Comparison of ENCODE assay signal across 8 cellular contexts in genomic region chr2:111494981-111495315, GRCh38.
DNase-seq lines count a peak whose midpoint lies in the region; ATAC-seq, FAIRE-seq and TF ChIP-seq lines count a peak whose summit lies in the region.
"Not testable (repeated sequence)": the region's sequence is repeated elsewhere in the genome, so short reads cannot be mapped to it uniquely, and the experiment has no call there.

No MANE protein-coding gene starts in this region.

- TF ChIP-seq EP300 in K562 (IDR thresholded peaks at IDR 0.05; ENCODE audit: low read length) = not testable (repeated sequence)

- intact Hi-C loops in HCT116 (cut with micrococcal nuclease); K562 (cut with micrococcal nuclease); heart left ventricle (cut with DNase I); upper lobe of right lung (cut with DNase I): not testable (repeated sequence)

- not testable (repeated sequence) for H4K91ac ChIP-seq in neuronal stem cell (ENCODE audit: low read depth, low read length, poor library complexity)

- not testable (repeated sequence) for H2BK120ac ChIP-seq in neuronal stem cell (ENCODE audit: low read depth, low read length)

- CTCF ChIA-PET in HCT116 (lab: Charles Lee); K562 (lab: Yijun Ruan, JAX; ENCODE audit: low intra/inter-chr PET ratio): not testable (repeated sequence)

- POLR2A ChIA-PET in HCT116 (lab: Charles Lee); K562 (lab: Yijun Ruan, JAX): not testable (repeated sequence)

- peaks cover 23% of the 10 kb centered on the region for H3K4me1 Mint-ChIP-seq in T-helper 1 cell treated with Interleukin-12 subunit alpha and Interleukin-12 subunit beta and Interleukin-4 antibody, amounts not matched to agents 30 μg/mL and 1 μg/mL, for 36 hours (ENCODE audit: low read depth)

- H3K23ac ChIP-seq in neuronal stem cell (ENCODE audit: low read depth, low read length, poor library complexity) = not testable (repeated sequence)

- peaks cover 17 to 28% of the 10 kb centered on the region in 2 experiments for H3K4me1 ChIP-seq in HCT116 (ENCODE audit: control insufficient read depth in 1 of 2, insufficient read depth in 2 of 2, low read length in 2 of 2)
- not testable (repeated sequence) for H3K4me1 ChIP-seq in K562 (replicated peaks in 1 of 2; ENCODE audit: control insufficient read depth in 2 of 2, insufficient read depth in 2 of 2, low read length in 2 of 2); neuronal stem cell (ENCODE audit: control insufficient read depth in 2 of 2, insufficient read depth in 1 of 2, low read depth in 1 of 2, low read length in 2 of 2); upper lobe of right lung
- peaks cover 0 to 16% (median 2%) of the 10 kb centered on the region in 12 donors for H3K4me1 ChIP-seq in heart left ventricle

- not testable (repeated sequence) for H2AK5ac ChIP-seq in neuronal stem cell (ENCODE audit: low read depth, low read length)

- not testable (repeated sequence) for H4K8ac ChIP-seq in neuronal stem cell (ENCODE audit: low read depth, low read length)

- not testable (repeated sequence) for H3K27me3 ChIP-seq in HCT116 (ENCODE audit: insufficient read depth, low read length); K562 (ENCODE audit: control insufficient read depth in 2 of 2, insufficient read depth in 2 of 2, low read length in 2 of 2); heart left ventricle; neuronal stem cell (ENCODE audit: control insufficient read depth in 3 of 3, insufficient read depth in 3 of 3, low read depth in 1 of 3, low read length in 3 of 3); upper lobe of right lung

- not testable (repeated sequence) for H3K14ac ChIP-seq in neuronal stem cell (ENCODE audit: low read length)

- not testable (repeated sequence) for H3K4ac ChIP-seq in neuronal stem cell (ENCODE audit: low read length)

- not testable (repeated sequence) for H3K9me1 ChIP-seq in K562 (ENCODE audit: control insufficient read depth, insufficient read depth, low read length)

- BruUV-seq in HCT116 (replicated peaks; lab: Mats Ljungman, UMichigan); K562 (replicated peaks; lab: Mats Ljungman, UMichigan): not testable (repeated sequence)

- not testable (repeated sequence) for H3K79me1 ChIP-seq in neuronal stem cell (ENCODE audit: low read depth, low read length)

- WGBS in K562 (ENCODE audit: insufficient coverage, low coverage, missing lambda C conversion rate) = no CpG with 5 or more reads among the region's 7 CpGs
- 0 to 4% (median 0%) methylated on average over 2 to 5 of the region's 7 CpGs for WGBS in heart left ventricle, 4 donors
- WGBS in neuronal stem cell (ENCODE audit: extremely low coverage in 2 of 2, insufficient read length in 2 of 2, insufficient replicate concordance in 1 of 2), 2 donors = no CpG with 5 or more reads among the region's 7 CpGs

- H3K79me2 ChIP-seq in HCT116 (ENCODE audit: insufficient read depth, low read length) (peaks cover 16% of the 10 kb centered on the region), K562 (ENCODE audit: control insufficient read depth, insufficient read depth, low read length) (peaks cover 39% of the 10 kb centered on the region)

- H3K27ac ChIP-seq in HCT116 (ENCODE audit: low read depth, low read length) (peak overlapping the region; percentile 84; the same call in 1 of the 2 replicates), K562 (ENCODE audit: extremely low read depth, low read depth, low read length) (peak overlapping the region; percentile 88), heart left ventricle (peak overlapping the region in 11 of 12 donors; percentile 50 to 84 (median 79)), upper lobe of right lung (peak overlapping the region; percentile 76)
- H3K27ac ChIP-seq in neuronal stem cell (replicated peaks; ENCODE audit: low read length) = not testable (repeated sequence)

- H3K36me3 ChIP-seq in HCT116 (ENCODE audit: control insufficient read depth in 1 of 2, insufficient read depth in 2 of 2, low read length in 2 of 2); K562 (ENCODE audit: control insufficient read depth, insufficient read depth, low read length); heart left ventricle; neuronal stem cell (replicated peaks in 1 of 2; ENCODE audit: control insufficient read depth in 2 of 2, insufficient read depth in 2 of 2, low read length in 2 of 2); upper lobe of right lung: not testable (repeated sequence)

- H3K9me3 ChIP-seq in HCT116 (ENCODE audit: control insufficient read depth in 1 of 2, insufficient read depth in 1 of 2, low read depth in 1 of 2, low read length in 2 of 2); K562 (replicated peaks; ENCODE audit: control insufficient read depth, insufficient read depth, low read depth, low read length); heart left ventricle; neuronal stem cell (replicated peaks in 1 of 2; ENCODE audit: control insufficient read depth in 2 of 2, insufficient read depth in 1 of 2, low read depth in 1 of 2, low read length in 2 of 2); upper lobe of right lung: not testable (repeated sequence)

- not testable (repeated sequence) for DNase-seq in HCT116 (ENCODE audit: low read depth, low spot score); K562 (ENCODE audit: extremely low read depth in 1 of 4, low spot score in 3 of 4); heart left ventricle; neuronal stem cell (ENCODE audit: low spot score); upper lobe of right lung

- H4K20me1 ChIP-seq in HCT116 (ENCODE audit: insufficient read depth); K562 (replicated peaks; ENCODE audit: control insufficient read depth, insufficient read depth, low read length): not testable (repeated sequence)

- TF ChIP-seq POLR2A in HCT116 (IDR thresholded peaks at IDR 0.05; ENCODE audit: borderline replicate concordance, extremely low read depth, insufficient read depth, insufficient read length); heart left ventricle (IDR thresholded peaks at IDR 0.05): not testable (repeated sequence)
- TF ChIP-seq POLR2A in K562 (conservative IDR thresholded peaks at IDR 0.05) = peak; percentile 65

- peak overlapping the region; percentile 77 for H3K4me3 Mint-ChIP-seq in T-helper 1 cell treated with Interleukin-12 subunit alpha and Interleukin-12 subunit beta and Interleukin-4 antibody, amounts not matched to agents 30 μg/mL and 1 μg/mL, for 36 hours

- not testable (repeated sequence) for H3K36me3 Mint-ChIP-seq in T-helper 1 cell treated with Interleukin-12 subunit alpha and Interleukin-12 subunit beta and Interleukin-4 antibody, amounts not matched to agents 30 μg/mL and 1 μg/mL, for 36 hours (ENCODE audit: low read depth)

- ATAC-seq in GM18511 (IDR thresholded peaks at IDR 0.05; ENCODE audit: unreplicated experiment) (peak; percentile 67), HCT116 (peak; percentile 76), HG03432 (IDR thresholded peaks at IDR 0.05; ENCODE audit: unreplicated experiment) (peak; percentile 67), K562 (peak; percentile 82), heart left ventricle (peak; percentile 89 to 92 (median 91)), upper lobe of right lung (peak; percentile 90)

- TF ChIP-seq RAD21 in HCT116 (IDR thresholded peaks at IDR 0.05; ENCODE audit: low read depth); K562 (CRISPR knock-in tag; conservative IDR thresholded peaks at IDR 0.05 in 1 of 2, IDR thresholded peaks at IDR 0.05 in 1 of 2): not testable (repeated sequence)

- H2BK12ac ChIP-seq in neuronal stem cell (ENCODE audit: low read length) = not testable (repeated sequence)

- in situ Hi-C loops in K562 (cut with MboI) = not testable (repeated sequence)

- H3K9ac ChIP-seq in HCT116 (ENCODE audit: low read length) = peak overlapping the region; percentile 66
- H3K9ac ChIP-seq in K562 (ENCODE audit: insufficient read depth in 1 of 2, low read depth in 2 of 2, low read length in 2 of 2) = peak overlapping the region; percentile 68 to 77; a peak in 3 of 4 replicates
- not testable (repeated sequence) for H3K9ac ChIP-seq in neuronal stem cell (ENCODE audit: low read depth, low read length, poor library complexity)

- not testable (repeated sequence) for H3K27me3 Mint-ChIP-seq in T-helper 1 cell treated with Interleukin-12 subunit alpha and Interleukin-12 subunit beta and Interleukin-4 antibody, amounts not matched to agents 30 μg/mL and 1 μg/mL, for 36 hours (ENCODE audit: low read depth)

- H3K9me2 ChIP-seq in HCT116 (ENCODE audit: insufficient read depth) = not testable (repeated sequence)

- not testable (repeated sequence) for H2AFZ ChIP-seq in HCT116 (ENCODE audit: low read depth, low read length, poor library complexity, severe bottlenecking); K562 (ENCODE audit: low read depth, low read length)
- peak overlapping the region; percentile 53 for H2AFZ ChIP-seq in neuronal stem cell (ENCODE audit: low read length)

- H3K4me3 ChIP-seq in HCT116 (replicated peaks in 1 of 2; ENCODE audit: low read depth in 1 of 2, low read length in 2 of 2) (peak overlapping the region; percentile 38 to 57), K562 (peak overlapping the region; percentile 52), heart left ventricle (peak overlapping the region in 11 of 12 donors; percentile 11 to 59 (median 51)), neuronal stem cell (ENCODE audit: low read length in 2 of 2) (peak overlapping the region in 1 of 2 donors; percentile 50), upper lobe of right lung (peak overlapping the region; percentile 43)

- not testable (repeated sequence) for TF ChIP-seq CTCF in HCT116 (IDR thresholded peaks at IDR 0.05 in 2 of 3, conservative IDR thresholded peaks at IDR 0.05 in 1 of 3; ENCODE audit: borderline replicate concordance in 1 of 3, insufficient read depth in 1 of 3, low read depth in 2 of 3, low read length in 2 of 3); K562 (IDR thresholded peaks at IDR 0.05 in 2 of 3, conservative IDR thresholded peaks at IDR 0.05 in 1 of 3; ENCODE audit: insufficient read depth in 2 of 3, low read depth in 1 of 3, low read length in 3 of 3); heart left ventricle (IDR thresholded peaks at IDR 0.05); upper lobe of right lung (IDR thresholded peaks at IDR 0.05)

- H3K9me3 Mint-ChIP-seq in T-helper 1 cell treated with Interleukin-12 subunit alpha and Interleukin-12 subunit beta and Interleukin-4 antibody, amounts not matched to agents 30 μg/mL and 1 μg/mL, for 36 hours = not testable (repeated sequence)

- RAD21 ChIA-PET in HCT116 (lab: Charles Lee; ENCODE audit: low non-redundant PET in 1 of 2, low total read pairs in 2 of 2, uncharacterized antibody in 2 of 2, unreplicated experiment in 2 of 2) = not testable (repeated sequence)

- H2BK5ac ChIP-seq in neuronal stem cell (ENCODE audit: low read length) = not testable (repeated sequence)

- FAIRE-seq in K562 (lab: Jason Lieb, UNC) = peak; percentile 82

- H2BK15ac ChIP-seq in neuronal stem cell (ENCODE audit: low read length) = not testable (repeated sequence)

- H3K4me2 ChIP-seq in HCT116 (ENCODE audit: low read length) (peak overlapping the region; percentile 61), K562 (ENCODE audit: insufficient read depth, low read length) (peak overlapping the region; percentile 74; the same call in 1 of the 2 replicates)
- not testable (repeated sequence) for H3K4me2 ChIP-seq in neuronal stem cell (ENCODE audit: insufficient read depth, low read length, poor library complexity, severe bottlenecking)

- peak overlapping the region; percentile 65 for H3K27ac Mint-ChIP-seq in T-helper 1 cell treated with Interleukin-12 subunit alpha and Interleukin-12 subunit beta and Interleukin-4 antibody, amounts not matched to agents 30 μg/mL and 1 μg/mL, for 36 hours

- H3K18ac ChIP-seq in neuronal stem cell (ENCODE audit: low read length) = not testable (repeated sequence)
